8 cellular contexts compared by ENCODE assay signal in the genomic region with DNA sequence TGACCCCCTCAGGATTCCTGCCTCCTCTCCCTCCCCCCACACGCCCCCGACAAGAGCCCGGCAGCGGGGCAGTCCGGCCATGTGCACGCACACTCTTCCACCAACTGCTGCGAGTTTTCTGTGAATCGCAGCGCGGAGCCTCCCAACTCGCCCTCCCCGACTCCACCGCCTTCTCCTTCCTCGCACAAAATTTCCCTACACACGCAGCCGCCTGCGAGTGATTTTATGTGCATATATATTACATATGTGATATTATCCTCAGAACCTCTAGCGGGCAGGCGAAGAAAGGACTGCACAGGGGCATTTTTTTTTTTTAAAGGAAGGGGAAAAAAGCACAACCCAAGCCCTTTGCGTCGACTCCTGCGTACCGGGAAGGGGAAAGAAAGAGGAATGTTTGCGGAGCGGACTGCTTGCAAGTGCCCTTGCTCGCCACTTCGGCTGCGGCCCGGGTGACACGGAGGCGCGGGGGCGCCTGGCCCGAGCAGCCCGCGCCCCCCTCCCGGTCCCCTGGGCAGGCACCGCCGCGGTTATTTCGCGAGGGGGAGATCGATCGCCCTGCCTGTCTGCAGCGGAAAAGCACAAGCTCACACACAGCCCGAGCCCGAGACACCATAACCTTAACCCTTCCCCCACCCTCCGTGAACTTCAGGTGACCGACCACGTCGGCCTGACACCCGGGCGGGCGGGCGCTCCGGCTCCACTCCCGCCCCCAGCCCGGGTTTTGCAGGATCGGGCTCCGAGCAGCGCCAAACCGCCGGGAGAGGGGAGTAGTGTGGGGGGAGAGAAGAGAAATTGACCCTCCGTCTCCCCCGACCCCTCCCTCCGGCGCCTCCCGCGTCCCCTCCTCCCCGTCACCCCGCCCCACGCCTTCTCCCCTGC. TPM values are rescaled to one million over a fixed set of nuclear protein-coding genes. Genes with fewer than 3 reads are reported as not detected.
DNase-seq lines count a peak whose midpoint lies in the region; ATAC-seq and TF ChIP-seq lines count a peak whose summit lies in the region.

No MANE protein-coding gene starts in this region.

- TF ChIP-seq CTCF in left ventricle myocardium inferior (IDR thresholded peaks at IDR 0.05; ENCODE audit: borderline replicate concordance) (peak; percentile 42), prostate gland (IDR thresholded peaks at IDR 0.05) (peak in 1 of 4 experiments; percentile 16), vagina (IDR thresholded peaks at IDR 0.05) (no peak)

- TF ChIP-seq RAD21 in Ishikawa (IDR thresholded peaks at IDR 0.05; ENCODE audit: low read depth): no peak

- no peak for TF ChIP-seq EP300 in Ishikawa (IDR thresholded peaks at IDR 0.05; ENCODE audit: borderline replicate concordance)

- intact Hi-C loops in left ventricle myocardium inferior (cut with micrococcal nuclease) (no loop called here), prostate gland (cut with DNase I) (loop anchor here (1.0 to 10.0 kb wide), 5 partner anchors 27 to 762 kb away; partner anchors contain the start of gene MMAA), vagina (cut with DNase I) (loop anchor here (5.0 to 10.0 kb wide), 2 partner anchors 52 to 204 kb away; no protein-coding TSS in a partner anchor)

- 0 to 1% (median 1%) methylated on average over 58 to 72 of the region's 72 CpGs for WGBS in adipose tissue, 3 donors
- under 1% methylated on average over 58 of the region's 72 CpGs for WGBS in prostate gland

- DNase-seq in ELF-1 (ENCODE audit: low read depth, low spot score) (peak; percentile 82), SKM-1 (lab: John Stamatoyannopoulos, UW; ENCODE audit: unreplicated experiment) (peak; percentile 58), left ventricle myocardium inferior (peak; percentile 70), prostate gland (ENCODE audit: low spot score) (peak; percentile 58), vagina (ENCODE audit: extremely low spot score in 2 of 2) (no peak)

- H3K4me3 ChIP-seq in left ventricle myocardium inferior (peak overlapping the region; percentile 89), prostate gland (peak overlapping the region; percentile 72 to 79), vagina (peak overlapping the region; percentile 74 to 82)

- no peaks in the 10 kb centered on the region for H3K36me3 ChIP-seq in left ventricle myocardium inferior
- no peaks in the 10 kb centered on the region for H3K36me3 ChIP-seq in prostate gland
- H3K36me3 ChIP-seq in vagina: no peaks in the 10 kb centered on the region

- H3K4me1 ChIP-seq in left ventricle myocardium inferior (peaks cover 52% of the 10 kb centered on the region), prostate gland (replicated peaks) (peaks cover 6% of the 10 kb centered on the region), vagina (peaks cover 8% of the 10 kb centered on the region)

- no peaks in the 10 kb centered on the region for H3K9me3 ChIP-seq in left ventricle myocardium inferior (replicated peaks)
- no peaks in the 10 kb centered on the region for H3K9me3 ChIP-seq in prostate gland
- H3K9me3 ChIP-seq in vagina: no peaks in the 10 kb centered on the region

- peak; percentile 49 for ATAC-seq in GM21529 (IDR thresholded peaks at IDR 0.05; ENCODE audit: unreplicated experiment)

- H3K27ac ChIP-seq in adipose tissue (ENCODE audit: low read depth, low read length) (peak overlapping the region; percentile 17), left ventricle myocardium inferior (replicated peaks) (peak overlapping the region; percentile 99), prostate gland (peak overlapping the region; percentile 96 to 97), vagina (peak overlapping the region; percentile 93)

- TF ChIP-seq POLR2A in prostate gland (IDR thresholded peaks at IDR 0.05): peak; percentile 25
- no peak for TF ChIP-seq POLR2A in vagina (IDR thresholded peaks at IDR 0.05)

- no peaks in the 10 kb centered on the region for H3K27me3 ChIP-seq in left ventricle myocardium inferior (ENCODE audit: low read depth)
- H3K27me3 ChIP-seq in prostate gland (replicated peaks; ENCODE audit: insufficient read depth): no peaks in the 10 kb centered on the region
- H3K27me3 ChIP-seq in vagina: no peaks in the 10 kb centered on the region

TF ChIP-seq in Ishikawa, 13 proteins besides CTCF, POLR2A, EP300 and RAD21:
- no peak for TF ChIP-seq CEBPB (IDR thresholded peaks at IDR 0.05)
- no peak; the same call in 1 of the 2 replicates for TF ChIP-seq MAX (IDR thresholded peaks at IDR 0.05)
- TF ChIP-seq TCF12 (IDR thresholded peaks at IDR 0.05; ENCODE audit: low read depth): no peak
- no peak for TF ChIP-seq REST (IDR thresholded peaks at IDR 0.05; ENCODE audit: low read depth)
- no peak for TF ChIP-seq YY1 (IDR thresholded peaks at IDR 0.05; ENCODE audit: low read depth)
- no peak for TF ChIP-seq CREB1 (IDR thresholded peaks at IDR 0.05; ENCODE audit: low read depth)
- TF ChIP-seq ZBTB7A (IDR thresholded peaks at IDR 0.05; ENCODE audit: low read depth): peak; percentile 79; the same call in 1 of the 2 replicates
- 0 out of 2 replicates have a peak, but pooled peaks have one; percentile 41 for TF ChIP-seq TAF1 (IDR thresholded peaks at IDR 0.05; ENCODE audit: low read depth)

RNA-seq across cellular contexts. Expression of gene ZNF827, which starts 2.2 kb away (rescaled TPM):
- 1 to 10 TPM; 1.7 to 2.8 (median 1.9) TPM for polyA plus RNA-seq in adipose tissue
- 19.0 TPM for total RNA-seq in left ventricle myocardium inferior
- 100 to 1,000 TPM; 221 to 286 TPM for total RNA-seq in prostate gland
- total RNA-seq in vagina: 19.2 TPM

Comparison
In these comparisons a context has a peak if more than half of its experiments do, and no peak if none do; other contexts are left out.
1. DNase-seq: peak in ELF-1 (single experiment), SKM-1 (single experiment), left ventricle myocardium inferior (single experiment) and prostate gland (single experiment); none in vagina (0 of 2).
2. H3K27ac ChIP-seq: peak in every context shown above with its lines; median percentile 99 in left ventricle myocardium inferior; 96 in prostate gland; 93 in vagina; 17 in adipose tissue.
3. RNA of gene ZNF827, which starts 2.2 kb away (total RNA-seq): 221 to 286 TPM in prostate gland; 19.2 TPM in vagina (single experiment) and 19.0 TPM in left ventricle myocardium inferior (single experiment); every median in the first group is over 10 times any median in the second.
4. Peak in every context shown above with its lines, with median percentiles within 50 percentile points of each other: H3K4me3 ChIP-seq.